ENCODE assay signal across 8 cellular contexts in genomic region chr3:122458992-122459391, GRCh38. TPM values are rescaled to one million over a fixed set of nuclear protein-coding genes. Genes with fewer than 3 reads are reported as not detected.
DNase-seq lines count a peak whose midpoint lies in the region; ATAC-seq and TF ChIP-seq lines count a peak whose summit lies in the region.

No MANE protein-coding gene starts in this region.

- CTCF ChIA-PET in PC-3 (lab: Charles Lee), result no interaction called here
- CTCF ChIA-PET in activated CD4-positive, alpha-beta memory T cell treated with anti-CD3 and anti-CD28 coated beads, Interleukin-2, amount 10 ng/mL, durations not matched to agents 7 days and 5 days (lab: Charles Lee), result interaction anchor here (1.0 to 1.5 kb wide), 4 partner anchors 55 to 220 kb away, joined by 3 to 7 read pairs (median 4); partner anchors contain the start of gene KPNA1

- no peak for DNase-seq in activated T-cell treated with anti-CD3 and anti-CD28 coated beads, Interleukin-2, amount 50 U/mL, for 72 hours
- DNase-seq in activated T-cell treated with anti-CD3 and anti-CD28 coated beads, Interleukin-2, amount 50 U/mL, for 4 hours, result no peak
- peak; percentile 75 for DNase-seq in PC-3
- peak; percentile 35 to 76 for DNase-seq in foreskin fibroblast
- DNase-seq in tibial artery, result no peak
- DNase-seq in activated CD4-positive, alpha-beta memory T cell treated with anti-CD3 and anti-CD28 coated beads, Interleukin-2, amount 10 ng/mL, durations not matched to agents 7 days and 5 days, result no peak
- DNase-seq in activated CD4-positive, CD25-positive, alpha-beta regulatory T cell treated with anti-CD3 and anti-CD28 coated beads, Interleukin-2, amount 50 U/mL, for 72 hours, result no peak

- intact Hi-C loops in PC-3 (cut with micrococcal nuclease) (loop anchor here (1.0 kb wide), 2 partner anchors 75 to 220 kb away; no protein-coding TSS in a partner anchor), tibial artery (cut with DNase I; ENCODE audit: low total_unique reads) (no loop called here)

- H3K79me2 ChIP-seq in PC-3 (ENCODE audit: low read length), result no peaks in the 10 kb centered on the region

- H3K4me3 ChIP-seq in PC-3 (ENCODE audit: low read length) (no peak overlapping the region), foreskin fibroblast (ENCODE audit: low read depth in 1 of 2, low read length in 2 of 2) (no peak overlapping the region), tibial artery (no peak overlapping the region)

- no peak for ATAC-seq in activated T-cell treated with anti-CD3 and anti-CD28 coated beads, Interleukin-2, amount 50 U/mL, for 72 hours (replicated peaks in 1 of 2)
- ATAC-seq in activated T-cell treated with anti-CD3 and anti-CD28 coated beads, Interleukin-2, amount 50 U/mL, for 4 hours, result no peak
- ATAC-seq in PC-3 (peak; percentile 81), HG02623 (IDR thresholded peaks at IDR 0.05; ENCODE audit: unreplicated experiment) (no peak)

- POLR2A ChIA-PET in PC-3 (lab: Charles Lee; ENCODE audit: unreplicated experiment), result no interaction called here
- POLR2A ChIA-PET in activated CD4-positive, alpha-beta memory T cell treated with anti-CD3 and anti-CD28 coated beads, Interleukin-2, amount 10 ng/mL, durations not matched to agents 7 days and 5 days (lab: Charles Lee), result no interaction called here

- H3K27ac ChIP-seq in PC-3 (ENCODE audit: low read length) (no peak overlapping the region), tibial artery (no peak overlapping the region)

- TF ChIP-seq CTCF in PC-3 (conservative IDR thresholded peaks at IDR 0.05; ENCODE audit: low read depth, low read length), result peak; percentile 83
- TF ChIP-seq CTCF in foreskin fibroblast (IDR thresholded peaks at IDR 0.05; ENCODE audit: low read depth, low read length), result no peak
- TF ChIP-seq CTCF in tibial artery (IDR thresholded peaks at IDR 0.05), result peak; percentile 29 to 35

- no peaks in the 10 kb centered on the region for H3K9me3 ChIP-seq in PC-3 (ENCODE audit: low read length)
- no peaks in the 10 kb centered on the region for H3K9me3 ChIP-seq in tibial artery

- no peaks in the 10 kb centered on the region for H3K9me2 ChIP-seq in PC-3 (replicated peaks; ENCODE audit: low read length)

- no peaks in the 10 kb centered on the region for H3K9me3 Mint-ChIP-seq in activated T-cell treated with anti-CD3 and anti-CD28 coated beads, Interleukin-2, amount 50 U/mL, for 72 hours
- no peaks in the 10 kb centered on the region for H3K9me3 Mint-ChIP-seq in activated T-cell treated with anti-CD3 and anti-CD28 coated beads, Interleukin-2, amount 50 U/mL, for 4 hours
- H3K9me3 Mint-ChIP-seq in activated CD4-positive, alpha-beta memory T cell treated with anti-CD3 and anti-CD28 coated beads, Interleukin-2, amount 10 ng/mL, durations not matched to agents 7 days and 5 days, result no peaks in the 10 kb centered on the region

- peaks cover 2 to 21% of the 10 kb centered on the region in 2 donors for H3K36me3 Mint-ChIP-seq in activated T-cell treated with anti-CD3 and anti-CD28 coated beads, Interleukin-2, amount 50 U/mL, for 72 hours (ENCODE audit: insufficient read depth in 2 of 2)
- peaks cover 52% of the 10 kb centered on the region for H3K36me3 Mint-ChIP-seq in activated T-cell treated with anti-CD3 and anti-CD28 coated beads, Interleukin-2, amount 50 U/mL, for 4 hours (ENCODE audit: insufficient read depth)
- peaks cover 28% of the 10 kb centered on the region for H3K36me3 Mint-ChIP-seq in activated CD4-positive, alpha-beta memory T cell treated with anti-CD3 and anti-CD28 coated beads, Interleukin-2, amount 10 ng/mL, durations not matched to agents 7 days and 5 days (ENCODE audit: low read depth)

- H3K4me3 Mint-ChIP-seq in activated T-cell treated with anti-CD3 and anti-CD28 coated beads, Interleukin-2, amount 50 U/mL, for 72 hours, result no peak overlapping the region
- H3K4me3 Mint-ChIP-seq in activated T-cell treated with anti-CD3 and anti-CD28 coated beads, Interleukin-2, amount 50 U/mL, for 4 hours, result no peak overlapping the region
- no peak overlapping the region for H3K4me3 Mint-ChIP-seq in activated CD4-positive, alpha-beta memory T cell treated with anti-CD3 and anti-CD28 coated beads, Interleukin-2, amount 10 ng/mL, durations not matched to agents 7 days and 5 days

- H4K20me1 ChIP-seq in PC-3 (ENCODE audit: low read length), result no peaks in the 10 kb centered on the region

- H3K36me3 ChIP-seq in PC-3 (ENCODE audit: low read depth, low read length) (peaks cover 71% of the 10 kb centered on the region), tibial artery (peaks cover 32 to 78% (median 38%) of the 10 kb centered on the region in 3 donors)

- H2AFZ ChIP-seq in PC-3 (ENCODE audit: low read length), result no peak overlapping the region

- no peaks in the 10 kb centered on the region for H3K27me3 Mint-ChIP-seq in activated T-cell treated with anti-CD3 and anti-CD28 coated beads, Interleukin-2, amount 50 U/mL, for 72 hours (ENCODE audit: low read depth)
- H3K27me3 Mint-ChIP-seq in activated T-cell treated with anti-CD3 and anti-CD28 coated beads, Interleukin-2, amount 50 U/mL, for 4 hours (ENCODE audit: low read depth), result no peaks in the 10 kb centered on the region
- no peaks in the 10 kb centered on the region for H3K27me3 Mint-ChIP-seq in activated CD4-positive, alpha-beta memory T cell treated with anti-CD3 and anti-CD28 coated beads, Interleukin-2, amount 10 ng/mL, durations not matched to agents 7 days and 5 days

- H3K4me2 ChIP-seq in PC-3 (ENCODE audit: low read length), result no peak overlapping the region

- H3K4me1 ChIP-seq in PC-3 (ENCODE audit: insufficient read depth, low read length), result no peaks in the 10 kb centered on the region
- H3K4me1 ChIP-seq in tibial artery, result no peaks in the 10 kb centered on the region

- H3K27me3 ChIP-seq in PC-3 (ENCODE audit: low read length), result no peaks in the 10 kb centered on the region
- no peaks in the 10 kb centered on the region for H3K27me3 ChIP-seq in tibial artery

- peak overlapping the region; percentile 14 for H3K27ac Mint-ChIP-seq in activated T-cell treated with anti-CD3 and anti-CD28 coated beads, Interleukin-2, amount 50 U/mL, for 72 hours
- H3K27ac Mint-ChIP-seq in activated CD4-positive, alpha-beta memory T cell treated with anti-CD3 and anti-CD28 coated beads, Interleukin-2, amount 10 ng/mL, durations not matched to agents 7 days and 5 days, result no peak overlapping the region

- H3K9ac ChIP-seq in PC-3 (ENCODE audit: low read length), result no peak overlapping the region

- H3F3A ChIP-seq in PC-3 (ENCODE audit: low read length, unreplicated experiment), result peaks cover 4% of the 10 kb centered on the region

- peaks cover 9% of the 10 kb centered on the region for H3K4me1 Mint-ChIP-seq in activated T-cell treated with anti-CD3 and anti-CD28 coated beads, Interleukin-2, amount 50 U/mL, for 72 hours (ENCODE audit: low read depth)
- peaks cover 1% of the 10 kb centered on the region for H3K4me1 Mint-ChIP-seq in activated T-cell treated with anti-CD3 and anti-CD28 coated beads, Interleukin-2, amount 50 U/mL, for 4 hours (ENCODE audit: low read depth)
- no peaks in the 10 kb centered on the region for H3K4me1 Mint-ChIP-seq in activated CD4-positive, alpha-beta memory T cell treated with anti-CD3 and anti-CD28 coated beads, Interleukin-2, amount 10 ng/mL, durations not matched to agents 7 days and 5 days

- no TSS peak for BruUV-seq in PC-3 (replicated peaks; lab: Mats Ljungman, UMichigan)

RNA-seq across cellular contexts. Expression of gene WDR5B, which starts 43.1 kb away (rescaled TPM):
- total RNA-seq in activated T-cell treated with anti-CD3 and anti-CD28 coated beads, Interleukin-2, amount 50 U/mL, for 72 hours, result 1 to 10 TPM; 2.6 to 3.6 TPM
- total RNA-seq in activated T-cell treated with anti-CD3 and anti-CD28 coated beads, Interleukin-2, amount 50 U/mL, for 4 hours, result 1 to 10 TPM; 1.6 to 2.8 (median 1.9) TPM
- total RNA-seq in PC-3 (2014; rRNA removed), result 3.1 and 4.0 TPM in 2 replicates
- 1 to 10 TPM; 5.5 to 5.7 TPM for total RNA-seq in activated CD4-positive, alpha-beta memory T cell treated with anti-CD3 and anti-CD28 coated beads, Interleukin-2, amount 10 ng/mL, durations not matched to agents 7 days and 5 days

RNA-seq across cellular contexts. Expression of gene KPNA1, which starts 55.7 kb away (rescaled TPM):
- total RNA-seq in activated T-cell treated with anti-CD3 and anti-CD28 coated beads, Interleukin-2, amount 50 U/mL, for 72 hours, result 10 to 100 TPM; 54.3 to 69.9 TPM
- total RNA-seq in activated T-cell treated with anti-CD3 and anti-CD28 coated beads, Interleukin-2, amount 50 U/mL, for 4 hours, result 10 to 100 TPM; 56.4 to 61.2 (median 61.2) TPM
- total RNA-seq in PC-3 (2014; rRNA removed), result 64.3 and 76.7 TPM in 2 replicates
- total RNA-seq in activated CD4-positive, alpha-beta memory T cell treated with anti-CD3 and anti-CD28 coated beads, Interleukin-2, amount 10 ng/mL, durations not matched to agents 7 days and 5 days, result 10 to 100 TPM; 41.8 to 45.8 TPM

Comparison
In these comparisons a context has a peak if more than half of its experiments do, and no peak if none do; other contexts are left out.
1. DNase-seq: peak in PC-3 (single experiment) and foreskin fibroblast (2 of 2); none in activated T-cell treated with anti-CD3 and anti-CD28 coated beads, Interleukin-2, amount 50 U/mL, for 72 hours (0 of 2), activated T-cell treated with anti-CD3 and anti-CD28 coated beads, Interleukin-2, amount 50 U/mL, for 4 hours (single experiment), tibial artery (0 of 2), activated CD4-positive, alpha-beta memory T cell treated with anti-CD3 and anti-CD28 coated beads, Interleukin-2, amount 10 ng/mL, durations not matched to agents 7 days and 5 days (single experiment) and activated CD4-positive, CD25-positive, alpha-beta regulatory T cell treated with anti-CD3 and anti-CD28 coated beads, Interleukin-2, amount 50 U/mL, for 72 hours (single experiment).